In genomic region chr1:156852414-156852874, GRCh38 we compare ENCODE assay signal across 8 cellular contexts. TPM values are rescaled to one million over a fixed set of nuclear protein-coding genes. Genes with fewer than 3 reads are reported as not detected.
DNase-seq lines count a peak whose midpoint lies in the region; ATAC-seq and TF ChIP-seq lines count a peak whose summit lies in the region.

No MANE protein-coding gene starts in this region.

- H3K27me3 ChIP-seq in GM23248 (replicated peaks; ENCODE audit: insufficient read depth), result peaks cover 13% of the 10 kb centered on the region
- H3K27me3 ChIP-seq in CD8-positive, alpha-beta T cell (ENCODE audit: insufficient read depth, low read length), result no peaks in the 10 kb centered on the region

- POLR2A ChIA-PET in HEK293T (lab: Yijun Ruan, JAX), result interaction anchor here (0.7 to 1.0 kb wide), 2 partner anchors 124 to 191 kb away, joined by 3 read pairs; partner anchors contain the start of genes ISG20L2 and METTL25B
- POLR2A ChIA-PET in CD8-positive, alpha-beta T cell (lab: Charles Lee), result no interaction called here

- peak; percentile 25 for DNase-seq in GM23248
- DNase-seq in NCI-H510A (lab: John Stamatoyannopoulos, UW), result peak; percentile 95
- DNase-seq in fibroblast of the conjunctiva (ENCODE audit: low read depth), result peak; percentile 21
- DNase-seq in retina, result peak; percentile 39
- no peak for DNase-seq in NK-92 (lab: John Stamatoyannopoulos, UW; ENCODE audit: unreplicated experiment)
- no peak for DNase-seq in HEK293T (ENCODE audit: extremely low spot score)
- DNase-seq in HuH-7.5 (ENCODE audit: low spot score), result no peak
- DNase-seq in CD8-positive, alpha-beta T cell, result no peak

- no peaks in the 10 kb centered on the region for H3K9me3 Mint-ChIP-seq in CD8-positive, alpha-beta T cell

- H3K27ac ChIP-seq in GM23248, result no peak overlapping the region
- no peak overlapping the region for H3K27ac ChIP-seq in CD8-positive, alpha-beta T cell (ENCODE audit: low read depth, low read length)

- H3K79me2 ChIP-seq in GM23248 (ENCODE audit: insufficient read depth), result no peaks in the 10 kb centered on the region

- H3K4me3 Mint-ChIP-seq in CD8-positive, alpha-beta T cell, result no peak overlapping the region

- H3K27ac Mint-ChIP-seq in CD8-positive, alpha-beta T cell, result no peak overlapping the region

- no peaks in the 10 kb centered on the region for H3K4me1 ChIP-seq in GM23248 (ENCODE audit: insufficient read depth)
- peaks cover 18% of the 10 kb centered on the region for H3K4me1 ChIP-seq in CD8-positive, alpha-beta T cell (ENCODE audit: insufficient read depth, low read length)

- no peak overlapping the region for H3K9ac ChIP-seq in GM23248

- H3K9me3 ChIP-seq in GM23248 (ENCODE audit: low read depth), result no peaks in the 10 kb centered on the region
- no peaks in the 10 kb centered on the region for H3K9me3 ChIP-seq in CD8-positive, alpha-beta T cell (ENCODE audit: low read length)

- no peak for TF ChIP-seq CTCF in CD8-positive, alpha-beta T cell (IDR thresholded peaks at IDR 0.05)

- no peaks in the 10 kb centered on the region for H3K36me3 Mint-ChIP-seq in CD8-positive, alpha-beta T cell

- H3F3A ChIP-seq in GM23248 (ENCODE audit: insufficient read depth), result no peaks in the 10 kb centered on the region

- peaks cover 13% of the 10 kb centered on the region for H3K4me1 Mint-ChIP-seq in CD8-positive, alpha-beta T cell (ENCODE audit: low read depth)

- no peaks in the 10 kb centered on the region for H3K36me3 ChIP-seq in GM23248 (ENCODE audit: low read depth)
- H3K36me3 ChIP-seq in CD8-positive, alpha-beta T cell (ENCODE audit: insufficient read depth, low read length), result no peaks in the 10 kb centered on the region

- no peak overlapping the region for H3K4me3 ChIP-seq in GM23248
- no peak overlapping the region for H3K4me3 ChIP-seq in CD8-positive, alpha-beta T cell (ENCODE audit: low read depth, low read length)

- no peak for ATAC-seq in CD8-positive, alpha-beta T cell

- CTCF ChIA-PET in HEK293T (lab: Yijun Ruan, JAX), result interaction anchor here (2.5 kb wide), 1 partner anchor 14 kb away, joined by 10 read pairs; no protein-coding TSS in a partner anchor
- CTCF ChIA-PET in CD8-positive, alpha-beta T cell (lab: Charles Lee), result interaction anchor here (1.2 to 10.3 kb wide), 3 partner anchors 11 to 55 kb away, joined by 4 to 260 read pairs (median 24); no protein-coding TSS in a partner anchor

- H3K9me2 ChIP-seq in GM23248 (ENCODE audit: insufficient read depth), result no peaks in the 10 kb centered on the region

- 49 to 54% methylated on average over 8 to 9 of the region's 9 CpGs for WGBS in GM23248 (ENCODE audit: low coverage in 1 of 2, low lambda C conversion rate in 2 of 2, missing lambda C conversion rate in 2 of 2), 2 experiments

- intact Hi-C loops in CD8-positive, alpha-beta T cell (cut with DNase I, micrococcal nuclease), result no loop called here

- no peak overlapping the region for H3K4me2 ChIP-seq in GM23248 (ENCODE audit: unreplicated experiment)

- H3K27me3 Mint-ChIP-seq in CD8-positive, alpha-beta T cell (ENCODE audit: low read depth), result no peaks in the 10 kb centered on the region

- H4K20me1 ChIP-seq in GM23248 (ENCODE audit: insufficient read depth), result no peaks in the 10 kb centered on the region

- no peak overlapping the region for H2AFZ ChIP-seq in GM23248

- in situ Hi-C loops in GM23248 (cut with MboI), result no loop called here

TF ChIP-seq in HEK293T, 16 proteins besides CTCF, POLR2A, EP300 and RAD21:
- TF ChIP-seq TARDBP (IDR thresholded peaks at IDR 0.05) (no peak), CTBP1 (IDR thresholded peaks at IDR 0.05; ENCODE audit: borderline replicate concordance) (no peak), BHLHE40 (IDR thresholded peaks at IDR 0.05; ENCODE audit: borderline replicate concordance) (no peak), ZNF384 (IDR thresholded peaks at IDR 0.05) (no peak), L3MBTL2 (conservative IDR thresholded peaks at IDR 0.05) (no peak), SUZ12 (IDR thresholded peaks at IDR 0.05) (no peak), FOXK2 (IDR thresholded peaks at IDR 0.05) (no peak), NFRKB (IDR thresholded peaks at IDR 0.05) (no peak), HDGF (IDR thresholded peaks at IDR 0.05; ENCODE audit: borderline replicate concordance) (no peak), SP1 (IDR thresholded peaks at IDR 0.05) (no peak), ELF4 (IDR thresholded peaks at IDR 0.05) (no peak), LEF1 (IDR thresholded peaks at IDR 0.05; ENCODE audit: borderline replicate concordance) (no peak), ARNT (IDR thresholded peaks at IDR 0.05) (no peak), FOXM1 (IDR thresholded peaks at IDR 0.05; ENCODE audit: borderline replicate concordance) (no peak), PKNOX1 (IDR thresholded peaks at IDR 0.05) (no peak), FOXA1 (IDR thresholded peaks at IDR 0.05) (no peak)
TF ChIP-seq in HEK293T: peak in this region for 0.

RNA-seq across cellular contexts. Expression of gene INSRR, which starts 6.5 kb away (rescaled TPM):
- not detected in 2 replicates for total RNA-seq in GM23248 (2014; rRNA removed; shearing (Covaris generic))
- polyA plus RNA-seq in GM23248 (2016; fragmentation: Nextera tagmentation; extraction: Ambion mirVana), result 0.09 TPM in 1 of 2 replicates, not detected in the other
- total RNA-seq in CD8-positive, alpha-beta T cell, result under 1 TPM; 0.05 to 0.08 TPM

RNA-seq across cellular contexts. Expression of gene NTRK1, which starts 8.2 kb away (rescaled TPM):
- 0.11 TPM in 1 of 2 replicates, not detected in the other for total RNA-seq in GM23248 (2014; rRNA removed; shearing (Covaris generic))
- 0.08 and 0.09 TPM in 2 replicates for polyA plus RNA-seq in GM23248 (2016; fragmentation: Nextera tagmentation; extraction: Ambion mirVana)
- 1 to 10 TPM; 1.5 to 1.7 TPM for total RNA-seq in CD8-positive, alpha-beta T cell

RNA-seq across cellular contexts. Expression of gene SH2D2A, which starts 35.8 kb away (rescaled TPM):
- total RNA-seq in GM23248 (2014; rRNA removed; shearing (Covaris generic)), result not detected in 2 replicates
- polyA plus RNA-seq in GM23248 (2016; fragmentation: Nextera tagmentation; extraction: Ambion mirVana), result 0.43 and 0.96 TPM in 2 replicates
- total RNA-seq in CD8-positive, alpha-beta T cell, result 10 to 100 TPM; 85.6 to 86.3 TPM

RNA-seq across cellular contexts. Expression of gene PEAR1, which starts 41.1 kb away (rescaled TPM):
- total RNA-seq in GM23248 (2014; rRNA removed; shearing (Covaris generic)), result 1.0 and 2.2 TPM in 2 replicates
- polyA plus RNA-seq in GM23248 (2016; fragmentation: Nextera tagmentation; extraction: Ambion mirVana), result 0.71 and 1.2 TPM in 2 replicates
- not detected for total RNA-seq in CD8-positive, alpha-beta T cell

Comparison
In these comparisons a context has a peak if more than half of its experiments do, and no peak if none do; other contexts are left out.
1. DNase-seq: peak in GM23248 (single experiment), NCI-H510A (single experiment), fibroblast of the conjunctiva (single experiment) and retina (single experiment); none in NK-92 (single experiment), HEK293T (single experiment), HuH-7.5 (single experiment) and CD8-positive, alpha-beta T cell (0 of 7).
2. RNA of gene SH2D2A, which starts 35.8 kb away (total RNA-seq): 85.6 to 86.3 TPM in CD8-positive, alpha-beta T cell; not detected in GM23248; every median in the first group is over 10 times any median in the second.